ENCODE assay signal across 8 cellular contexts in the genomic region with DNA sequence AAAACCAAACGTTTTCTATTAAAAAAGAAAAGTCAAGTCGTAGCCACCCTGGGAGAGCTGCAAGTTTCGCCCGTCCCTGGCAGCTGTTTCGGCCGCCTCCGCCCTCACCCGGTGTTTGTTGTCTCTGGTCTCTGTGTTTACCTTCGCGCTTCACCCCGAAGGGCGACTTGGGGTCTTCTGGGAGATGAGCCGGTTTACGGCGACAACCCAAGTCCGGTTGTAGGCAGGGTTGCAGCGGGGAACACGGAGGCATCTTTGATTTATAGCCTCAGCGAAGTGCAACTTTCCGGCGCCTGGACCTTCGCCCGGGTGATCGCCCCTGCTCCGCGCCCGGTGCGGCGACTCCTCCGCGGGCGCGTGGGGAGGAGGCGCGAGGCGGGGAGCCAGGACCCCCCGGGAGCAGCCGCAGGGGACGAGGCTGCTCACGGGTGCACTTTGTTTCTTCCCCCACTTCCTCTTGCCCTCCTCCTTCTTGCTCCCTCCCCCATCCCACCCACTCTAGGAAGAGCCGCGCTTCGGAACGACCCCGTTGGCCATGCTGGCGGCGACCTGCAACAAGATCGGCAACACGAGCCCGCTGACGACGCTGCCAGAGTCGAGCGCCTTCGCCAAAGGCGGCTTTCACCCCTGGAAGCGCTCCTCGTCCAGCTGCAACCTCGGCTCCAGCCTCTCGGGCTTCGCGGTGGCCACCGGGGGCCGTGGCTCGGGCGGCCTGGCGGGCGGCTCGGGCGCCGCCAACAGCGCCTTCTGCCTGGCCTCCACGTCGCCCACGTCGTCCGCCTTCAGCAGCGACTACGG. TPM values are rescaled to one million over a fixed set of nuclear protein-coding genes. Genes with fewer than 3 reads are reported as not detected.
DNase-seq lines count a peak whose midpoint lies in the region; ATAC-seq, FAIRE-seq and TF ChIP-seq lines count a peak whose summit lies in the region.

No MANE protein-coding gene starts in this region.

- peak; percentile 15 to 19 for ATAC-seq in A549
- ATAC-seq in RWPE2 (ENCODE audit: low read depth): peak; percentile 11; the same call in 1 of the 3 replicates
- ATAC-seq in psoas muscle: peak; percentile 7 to 50 (median 32)
- no peak for ATAC-seq in GM18868 (IDR thresholded peaks at IDR 0.05; ENCODE audit: unreplicated experiment)

- CTCF ChIA-PET in A549 (lab: Yijun Ruan, JAX): interaction anchor here (0.7 to 2.4 kb wide), 12 partner anchors 8 to 933 kb away, joined by 3 to 14 read pairs (median 4); a partner anchor contains a TSS

- H3K27me3 ChIP-seq in RWPE2 (ENCODE audit: insufficient read depth, poor library complexity, severe bottlenecking) (peaks cover 99% of the 10 kb centered on the region), esophagus (ENCODE audit: control insufficient read depth in 1 of 2, insufficient read depth in 2 of 2, low read length in 2 of 2) (peaks cover 0 to 63% of the 10 kb centered on the region in 2 donors), psoas muscle (ENCODE audit: insufficient read depth in 3 of 3, low read length in 2 of 3) (peaks cover 0 to 97% (median 41%) of the 10 kb centered on the region in 3 donors)

- POLR2A ChIA-PET in A549 (lab: Yijun Ruan, JAX): interaction anchor here (1.2 to 2.3 kb wide), 4 partner anchors 88 to 683 kb away, joined by 3 to 18 read pairs (median 7); a partner anchor contains a TSS

- H3K4me3 ChIP-seq in A549 (peak overlapping the region; percentile 64), RWPE2 (ENCODE audit: severe bottlenecking) (peak overlapping the region; percentile 18), esophagus (ENCODE audit: low read depth in 1 of 2, low read length in 2 of 2) (peak overlapping the region; percentile 51 to 54), psoas muscle (peak overlapping the region; percentile 70)

- H3K9me3 ChIP-seq in A549 (no peaks in the 10 kb centered on the region), RWPE2 (ENCODE audit: severe bottlenecking) (no peaks in the 10 kb centered on the region), esophagus (ENCODE audit: control insufficient read depth in 2 of 2, insufficient read depth in 1 of 2, low read depth in 1 of 2, low read length in 1 of 2) (peaks cover 2 to 8% of the 10 kb centered on the region in 2 donors), psoas muscle (no peaks in the 10 kb centered on the region)

- peak overlapping the region; percentile 86 to 95 for H3K27ac ChIP-seq in A549
- no peak overlapping the region for H3K27ac ChIP-seq in RWPE2 (ENCODE audit: poor library complexity, severe bottlenecking)
- H3K27ac ChIP-seq in esophagus (ENCODE audit: low read depth in 2 of 2, low read length in 1 of 2): no peak overlapping the region
- H3K27ac ChIP-seq in psoas muscle: no peak overlapping the region

- H3K36me3 ChIP-seq in RWPE2 (ENCODE audit: low read depth) (no peaks in the 10 kb centered on the region), esophagus (ENCODE audit: control insufficient read depth in 2 of 2, insufficient read depth in 2 of 2, low read length in 1 of 2) (no peaks in the 10 kb centered on the region), psoas muscle (ENCODE audit: insufficient read depth in 1 of 2, low read depth in 1 of 2) (no peaks in the 10 kb centered on the region)

- peak in 1 of 2 experiments; percentile 80 for DNase-seq in A549 (ENCODE audit: low read depth in 1 of 2, low spot score in 1 of 2)
- peak; percentile 46 for DNase-seq in GM04504 (ENCODE audit: low read depth)
- DNase-seq in RWPE2 (ENCODE audit: low spot score): no peak
- DNase-seq in psoas muscle: peak; percentile 32 to 57
- no peak for DNase-seq in foreskin melanocyte
- DNase-seq in LoVo (ENCODE audit: low spot score): no peak

- no peak for TF ChIP-seq EP300 in A549 (IDR thresholded peaks at IDR 0.05)

- TF ChIP-seq CTCF in A549 (IDR thresholded peaks at IDR 0.05): no peak
- no peak for TF ChIP-seq CTCF in RWPE2 (IDR thresholded peaks at IDR 0.05; ENCODE audit: poor library complexity, severe bottlenecking)
- TF ChIP-seq CTCF in psoas muscle (IDR thresholded peaks at IDR 0.05): no peak

- TF ChIP-seq POLR2A in A549 (IDR thresholded peaks at IDR 0.05; ENCODE audit: low read length): peak; percentile 34; the same call in 1 of the 2 replicates

- H3K4me1 ChIP-seq in A549 (peaks cover 32% of the 10 kb centered on the region), RWPE2 (ENCODE audit: insufficient read depth, poor library complexity, severe bottlenecking) (peaks cover 5% of the 10 kb centered on the region), esophagus (ENCODE audit: control insufficient read depth in 2 of 2, insufficient read depth in 2 of 2, low read length in 1 of 2) (peaks cover 24 to 26% of the 10 kb centered on the region in 2 donors), psoas muscle (peaks cover 24% of the 10 kb centered on the region)

- FAIRE-seq in A549 (lab: Jason Lieb, UNC): no peak

- intact Hi-C loops in psoas muscle (cut with DNase I): loop anchor here in 1 of 2 donors (5.0 to 10.0 kb wide), 2 partner anchors 89 to 761 kb away; a partner anchor contains a TSS

- H3K4me2 ChIP-seq in A549: peak overlapping the region; percentile 97

- under 1% methylated on average over 36 of the region's 79 CpGs for WGBS in A549 (ENCODE audit: missing lambda C conversion rate)
- 2 to 3% methylated on average over 58 to 79 of the region's 79 CpGs for WGBS in esophagus, 2 donors
- WGBS in psoas muscle, 3 donors: 0 to 2% (median 1%) methylated on average over 44 to 79 of the region's 79 CpGs

- TF ChIP-seq RAD21 in A549 (conservative IDR thresholded peaks at IDR 0.05 in 1 of 2, IDR thresholded peaks at IDR 0.05 in 1 of 2): no peak

TF ChIP-seq in A549, 52 proteins besides CTCF, POLR2A, EP300 and RAD21:
- no peak for TF ChIP-seq JUNB (IDR thresholded peaks at IDR 0.05)
- TF ChIP-seq, protein P1, sequence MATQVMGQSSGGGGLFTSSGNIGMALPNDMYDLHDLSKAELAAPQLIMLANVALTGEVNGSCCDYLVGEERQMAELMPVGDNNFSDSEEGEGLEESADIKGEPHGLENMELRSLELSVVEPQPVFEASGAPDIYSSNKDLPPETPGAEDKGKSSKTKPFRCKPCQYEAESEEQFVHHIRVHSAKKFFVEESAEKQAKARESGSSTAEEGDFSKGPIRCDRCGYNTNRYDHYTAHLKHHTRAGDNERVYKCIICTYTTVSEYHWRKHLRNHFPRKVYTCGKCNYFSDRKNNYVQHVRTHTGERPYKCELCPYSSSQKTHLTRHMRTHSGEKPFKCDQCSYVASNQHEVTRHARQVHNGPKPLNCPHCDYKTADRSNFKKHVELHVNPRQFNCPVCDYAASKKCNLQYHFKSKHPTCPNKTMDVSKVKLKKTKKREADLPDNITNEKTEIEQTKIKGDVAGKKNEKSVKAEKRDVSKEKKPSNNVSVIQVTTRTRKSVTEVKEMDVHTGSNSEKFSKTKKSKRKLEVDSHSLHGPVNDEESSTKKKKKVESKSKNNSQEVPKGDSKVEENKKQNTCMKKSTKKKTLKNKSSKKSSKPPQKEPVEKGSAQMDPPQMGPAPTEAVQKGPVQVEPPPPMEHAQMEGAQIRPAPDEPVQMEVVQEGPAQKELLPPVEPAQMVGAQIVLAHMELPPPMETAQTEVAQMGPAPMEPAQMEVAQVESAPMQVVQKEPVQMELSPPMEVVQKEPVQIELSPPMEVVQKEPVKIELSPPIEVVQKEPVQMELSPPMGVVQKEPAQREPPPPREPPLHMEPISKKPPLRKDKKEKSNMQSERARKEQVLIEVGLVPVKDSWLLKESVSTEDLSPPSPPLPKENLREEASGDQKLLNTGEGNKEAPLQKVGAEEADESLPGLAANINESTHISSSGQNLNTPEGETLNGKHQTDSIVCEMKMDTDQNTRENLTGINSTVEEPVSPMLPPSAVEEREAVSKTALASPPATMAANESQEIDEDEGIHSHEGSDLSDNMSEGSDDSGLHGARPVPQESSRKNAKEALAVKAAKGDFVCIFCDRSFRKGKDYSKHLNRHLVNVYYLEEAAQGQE (IDR thresholded peaks at IDR 0.05): no peak
- TF ChIP-seq NPAS2 (CRISPR knock-in tag; IDR thresholded peaks at IDR 0.05; ENCODE audit: borderline replicate concordance): no peak
- TF ChIP-seq SREBF2 (IDR thresholded peaks at IDR 0.05): no peak
- no peak for TF ChIP-seq EHMT2 (IDR thresholded peaks at IDR 0.05; ENCODE audit: low read depth)
- TF ChIP-seq SMC3 (IDR thresholded peaks at IDR 0.05): no peak
- TF ChIP-seq JUN (IDR thresholded peaks at IDR 0.05): no peak; a peak in 1 of 5 replicates
- no peak; the same call in 1 of the 2 replicates for TF ChIP-seq MYC (IDR thresholded peaks at IDR 0.05; ENCODE audit: borderline replicate concordance, low read length)
- no peak for TF ChIP-seq KDM5A (IDR thresholded peaks at IDR 0.05)
- no peak for TF ChIP-seq HOXB5 (CRISPR knock-in tag; IDR thresholded peaks at IDR 0.05)
- TF ChIP-seq NFE2L2 (conservative IDR thresholded peaks at IDR 0.05; ENCODE audit: low read length): no peak
- no peak for TF ChIP-seq ZSCAN20 (CRISPR knock-in tag; IDR thresholded peaks at IDR 0.05)
- no peak for TF ChIP-seq NR3C1 (IDR thresholded peaks at IDR 0.05)
- no peak for TF ChIP-seq CHD4 (IDR thresholded peaks at IDR 0.05; ENCODE audit: borderline replicate concordance)

RNA-seq across cellular contexts. Expression of a gene that starts 1.1 kb away (rescaled TPM):
- 2.5 and 3.8 TPM in 2 replicates for polyA plus RNA-seq in A549 (2011; rRNA removed)
- 2.8 and 4.0 TPM in 2 replicates for polyA plus RNA-seq in A549 (2012; cell fraction: cytosol; rRNA removed)
- polyA plus RNA-seq in A549 (2012; cell fraction: nucleus; rRNA removed): 2.9 and 7.2 TPM in 2 replicates
- polyA plus RNA-seq in A549 (2017; fragmentation: RNase III; extraction: RNeasy Plus Mini Kit Qiagen cat#74134 plus additional on column Dnase treatment): 2.5 to 3.3 TPM (median 3.2 TPM) in 3 replicates
- polyA minus RNA-seq in A549 (2011; rRNA and poly(A)+ RNA removed): 1.3 and 1.6 TPM in 2 replicates
- under 1 TPM in 1 of 2 donors, not detected in 1; 0.04 TPM for polyA plus RNA-seq in esophagus
- under 1 TPM in 2 of 4 donors, not detected in 2; 0.58 to 0.95 TPM for total RNA-seq in psoas muscle
- polyA plus RNA-seq in psoas muscle: under 1 TPM in 2 of 3 donors, not detected in 1; 0.03 to 0.14 TPM

RNA-seq across cellular contexts. Expression of a gene that starts 59.7 kb away (rescaled TPM):
- 17.7 and 28.5 TPM in 2 replicates for polyA plus RNA-seq in A549 (2011; rRNA removed)
- polyA plus RNA-seq in A549 (2012; cell fraction: cytosol; rRNA removed): 6.3 and 6.8 TPM in 2 replicates
- polyA plus RNA-seq in A549 (2012; cell fraction: nucleus; rRNA removed): 3.5 and 6.0 TPM in 2 replicates
- 24.0 to 25.5 TPM (median 24.4 TPM) in 3 replicates for polyA plus RNA-seq in A549 (2017; fragmentation: RNase III; extraction: RNeasy Plus Mini Kit Qiagen cat#74134 plus additional on column Dnase treatment)
- 5.3 and 6.0 TPM in 2 replicates for polyA minus RNA-seq in A549 (2011; rRNA and poly(A)+ RNA removed)
- 10 to 100 TPM; 14.0 to 22.3 TPM for polyA plus RNA-seq in esophagus
- 10 to 100 TPM; 22.5 to 44.4 (median 31.2) TPM for total RNA-seq in psoas muscle
- polyA plus RNA-seq in psoas muscle: 10 to 100 TPM in 2 of 3 donors, 1 to 10 TPM in 1; 9.1 to 33.2 (median 11.0) TPM

Comparison
In these comparisons a context has a peak if more than half of its experiments do, and no peak if none do; other contexts are left out.
1. DNase-seq: peak in GM04504 (single experiment) and psoas muscle (2 of 2); none in RWPE2 (single experiment), foreskin melanocyte (single experiment) and LoVo (single experiment).
2. H3K27ac ChIP-seq: peak in A549 (2 of 2); none in RWPE2 (single experiment), esophagus (0 of 2) and psoas muscle (single experiment).
3. H3K4me3 ChIP-seq: peak in every context shown above with its lines; median percentile 70 in psoas muscle; 64 in A549; 52 in esophagus; 18 in RWPE2.